Comparison of ENCODE assay signal across 1 cellular context in the genomic region with DNA sequence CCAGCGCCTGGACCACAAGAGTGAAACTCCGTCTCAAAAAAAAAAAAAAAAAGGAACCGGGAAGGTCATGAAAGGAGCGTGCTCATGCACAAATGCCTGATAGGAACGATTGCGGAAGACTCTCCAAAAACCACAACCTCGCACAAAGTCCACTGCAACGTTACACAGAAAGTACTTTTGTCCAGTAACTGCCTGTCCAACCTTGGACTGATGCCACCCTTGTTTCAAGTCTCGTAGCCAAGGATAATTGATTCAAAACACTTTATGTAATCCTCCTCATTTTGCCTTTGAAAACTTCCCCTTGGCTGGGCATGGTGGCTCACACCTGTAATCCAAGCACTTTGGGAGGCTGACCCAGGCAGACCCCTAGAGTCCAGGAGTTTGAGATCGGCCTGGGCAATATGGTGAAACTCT.
TF ChIP-seq lines count a peak whose summit lies in the region.

No MANE protein-coding gene starts in this region.

TF ChIP-seq in HepG2, 621 proteins besides CTCF, POLR2A, EP300 and RAD21 (continued from another document and continues in another):
- TF ChIP-seq, protein P1, sequence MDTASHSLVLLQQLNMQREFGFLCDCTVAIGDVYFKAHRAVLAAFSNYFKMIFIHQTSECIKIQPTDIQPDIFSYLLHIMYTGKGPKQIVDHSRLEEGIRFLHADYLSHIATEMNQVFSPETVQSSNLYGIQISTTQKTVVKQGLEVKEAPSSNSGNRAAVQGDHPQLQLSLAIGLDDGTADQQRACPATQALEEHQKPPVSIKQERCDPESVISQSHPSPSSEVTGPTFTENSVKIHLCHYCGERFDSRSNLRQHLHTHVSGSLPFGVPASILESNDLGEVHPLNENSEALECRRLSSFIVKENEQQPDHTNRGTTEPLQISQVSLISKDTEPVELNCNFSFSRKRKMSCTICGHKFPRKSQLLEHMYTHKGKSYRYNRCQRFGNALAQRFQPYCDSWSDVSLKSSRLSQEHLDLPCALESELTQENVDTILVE (CRISPR knock-in tag; IDR thresholded peaks at IDR 0.05) = no peak; the same call in 1 of the 2 replicates
- TF ChIP-seq ZKSCAN1 (IDR thresholded peaks at IDR 0.05; ENCODE audit: low read length) (no peak), DPF2 (CRISPR knock-in tag; IDR thresholded peaks at IDR 0.05; ENCODE audit: borderline replicate concordance, low read depth) (peak; percentile 89), PCBP1 (IDR thresholded peaks at IDR 0.05; ENCODE audit: borderline replicate concordance, low read depth, low read length) (no peak), SRSF4 (IDR thresholded peaks at IDR 0.05; ENCODE audit: low read depth, low read length, poor library complexity, severe bottlenecking) (no peak), ZNF660 (CRISPR knock-in tag; IDR thresholded peaks at IDR 0.05; ENCODE audit: borderline replicate concordance, low read depth) (no peak), ZNF615 (CRISPR knock-in tag; IDR thresholded peaks at IDR 0.05; ENCODE audit: borderline replicate concordance) (no peak), KDM1A (CRISPR knock-in tag; IDR thresholded peaks at IDR 0.05) (peak; percentile 38; the same call in 1 of the 2 replicates), ZNF720 (CRISPR knock-in tag; IDR thresholded peaks at IDR 0.05) (no peak), ZNF33A (CRISPR knock-in tag; IDR thresholded peaks at IDR 0.05; ENCODE audit: borderline replicate concordance) (no peak), GABPA (IDR thresholded peaks at IDR 0.05; ENCODE audit: low read depth, low read length) (no peak), GABPA (CRISPR knock-in tag; IDR thresholded peaks at IDR 0.05; ENCODE audit: low read depth) (0 out of 2 replicates have a peak, but pooled peaks have one; percentile 34), YEATS2 (CRISPR knock-in tag; IDR thresholded peaks at IDR 0.05; ENCODE audit: borderline replicate concordance) (peak; percentile 30; the same call in 1 of the 2 replicates), KDM4B (CRISPR knock-in tag; IDR thresholded peaks at IDR 0.05) (no peak), FOXA3 (CRISPR knock-in tag; IDR thresholded peaks at IDR 0.05) (peak; percentile 85), PHF5A (CRISPR knock-in tag; IDR thresholded peaks at IDR 0.05; ENCODE audit: low read depth, unreplicated experiment) (peak; percentile 24), FOXC1 (CRISPR knock-in tag; IDR thresholded peaks at IDR 0.05; ENCODE audit: borderline replicate concordance) (no peak), NCOA1 (CRISPR knock-in tag; IDR thresholded peaks at IDR 0.05) (no peak), ZFP36L1 (CRISPR knock-in tag; IDR thresholded peaks at IDR 0.05) (no peak), XRCC5 (optimal IDR thresholded peaks at IDR 0.05; ENCODE audit: low read length) (no peak), SP4 (CRISPR knock-in tag; IDR thresholded peaks at IDR 0.05) (no peak), POLR2AphosphoS2 (IDR thresholded peaks at IDR 0.05; ENCODE audit: low read depth, low read length) (no peak), ZMYM2 (CRISPR knock-in tag; IDR thresholded peaks at IDR 0.05) (peak; percentile 97), FOXP1 (IDR thresholded peaks at IDR 0.05) (no peak), FOXP1 (CRISPR knock-in tag; IDR thresholded peaks at IDR 0.05) (peak; percentile 69), TMF1 (CRISPR knock-in tag; IDR thresholded peaks at IDR 0.05; ENCODE audit: low read depth) (no peak), JARID2 (CRISPR knock-in tag; IDR thresholded peaks at IDR 0.05; ENCODE audit: insufficient replicate concordance) (no peak), ZSCAN21 (CRISPR knock-in tag; IDR thresholded peaks at IDR 0.05; ENCODE audit: borderline replicate concordance) (no peak), GZF1 (CRISPR knock-in tag; IDR thresholded peaks at IDR 0.05) (no peak)
- TF ChIP-seq, protein P2, sequence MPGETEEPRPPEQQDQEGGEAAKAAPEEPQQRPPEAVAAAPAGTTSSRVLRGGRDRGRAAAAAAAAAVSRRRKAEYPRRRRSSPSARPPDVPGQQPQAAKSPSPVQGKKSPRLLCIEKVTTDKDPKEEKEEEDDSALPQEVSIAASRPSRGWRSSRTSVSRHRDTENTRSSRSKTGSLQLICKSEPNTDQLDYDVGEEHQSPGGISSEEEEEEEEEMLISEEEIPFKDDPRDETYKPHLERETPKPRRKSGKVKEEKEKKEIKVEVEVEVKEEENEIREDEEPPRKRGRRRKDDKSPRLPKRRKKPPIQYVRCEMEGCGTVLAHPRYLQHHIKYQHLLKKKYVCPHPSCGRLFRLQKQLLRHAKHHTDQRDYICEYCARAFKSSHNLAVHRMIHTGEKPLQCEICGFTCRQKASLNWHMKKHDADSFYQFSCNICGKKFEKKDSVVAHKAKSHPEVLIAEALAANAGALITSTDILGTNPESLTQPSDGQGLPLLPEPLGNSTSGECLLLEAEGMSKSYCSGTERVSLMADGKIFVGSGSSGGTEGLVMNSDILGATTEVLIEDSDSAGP (CRISPR knock-in tag; IDR thresholded peaks at IDR 0.05; ENCODE audit: borderline replicate concordance) = no peak; the same call in 1 of the 2 replicates
- TF ChIP-seq, protein P3, sequence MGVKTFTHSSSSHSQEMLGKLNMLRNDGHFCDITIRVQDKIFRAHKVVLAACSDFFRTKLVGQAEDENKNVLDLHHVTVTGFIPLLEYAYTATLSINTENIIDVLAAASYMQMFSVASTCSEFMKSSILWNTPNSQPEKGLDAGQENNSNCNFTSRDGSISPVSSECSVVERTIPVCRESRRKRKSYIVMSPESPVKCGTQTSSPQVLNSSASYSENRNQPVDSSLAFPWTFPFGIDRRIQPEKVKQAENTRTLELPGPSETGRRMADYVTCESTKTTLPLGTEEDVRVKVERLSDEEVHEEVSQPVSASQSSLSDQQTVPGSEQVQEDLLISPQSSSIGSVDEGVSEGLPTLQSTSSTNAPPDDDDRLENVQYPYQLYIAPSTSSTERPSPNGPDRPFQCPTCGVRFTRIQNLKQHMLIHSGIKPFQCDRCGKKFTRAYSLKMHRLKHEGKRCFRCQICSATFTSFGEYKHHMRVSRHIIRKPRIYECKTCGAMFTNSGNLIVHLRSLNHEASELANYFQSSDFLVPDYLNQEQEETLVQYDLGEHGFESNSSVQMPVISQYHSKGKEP (CRISPR knock-in tag; IDR thresholded peaks at IDR 0.05) = no peak
- TF ChIP-seq, protein P4, sequence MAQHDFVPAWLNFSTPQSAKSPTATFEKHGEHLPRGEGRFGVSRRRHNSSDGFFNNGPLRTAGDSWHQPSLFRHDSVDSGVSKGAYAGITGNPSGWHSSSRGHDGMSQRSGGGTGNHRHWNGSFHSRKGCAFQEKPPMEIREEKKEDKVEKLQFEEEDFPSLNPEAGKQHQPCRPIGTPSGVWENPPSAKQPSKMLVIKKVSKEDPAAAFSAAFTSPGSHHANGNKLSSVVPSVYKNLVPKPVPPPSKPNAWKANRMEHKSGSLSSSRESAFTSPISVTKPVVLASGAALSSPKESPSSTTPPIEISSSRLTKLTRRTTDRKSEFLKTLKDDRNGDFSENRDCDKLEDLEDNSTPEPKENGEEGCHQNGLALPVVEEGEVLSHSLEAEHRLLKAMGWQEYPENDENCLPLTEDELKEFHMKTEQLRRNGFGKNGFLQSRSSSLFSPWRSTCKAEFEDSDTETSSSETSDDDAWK (CRISPR knock-in tag; IDR thresholded peaks at IDR 0.05) = no peak
- TF ChIP-seq, protein P5, sequence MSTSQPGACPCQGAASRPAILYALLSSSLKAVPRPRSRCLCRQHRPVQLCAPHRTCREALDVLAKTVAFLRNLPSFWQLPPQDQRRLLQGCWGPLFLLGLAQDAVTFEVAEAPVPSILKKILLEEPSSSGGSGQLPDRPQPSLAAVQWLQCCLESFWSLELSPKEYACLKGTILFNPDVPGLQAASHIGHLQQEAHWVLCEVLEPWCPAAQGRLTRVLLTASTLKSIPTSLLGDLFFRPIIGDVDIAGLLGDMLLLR (CRISPR knock-in tag; IDR thresholded peaks at IDR 0.05) = no peak
- TF ChIP-seq, protein P6, sequence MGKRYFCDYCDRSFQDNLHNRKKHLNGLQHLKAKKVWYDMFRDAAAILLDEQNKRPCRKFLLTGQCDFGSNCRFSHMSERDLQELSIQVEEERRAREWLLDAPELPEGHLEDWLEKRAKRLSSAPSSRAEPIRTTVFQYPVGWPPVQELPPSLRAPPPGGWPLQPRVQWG (CRISPR knock-in tag; IDR thresholded peaks at IDR 0.05; ENCODE audit: borderline replicate concordance, low read depth) = no peak
- TF ChIP-seq, protein P7, sequence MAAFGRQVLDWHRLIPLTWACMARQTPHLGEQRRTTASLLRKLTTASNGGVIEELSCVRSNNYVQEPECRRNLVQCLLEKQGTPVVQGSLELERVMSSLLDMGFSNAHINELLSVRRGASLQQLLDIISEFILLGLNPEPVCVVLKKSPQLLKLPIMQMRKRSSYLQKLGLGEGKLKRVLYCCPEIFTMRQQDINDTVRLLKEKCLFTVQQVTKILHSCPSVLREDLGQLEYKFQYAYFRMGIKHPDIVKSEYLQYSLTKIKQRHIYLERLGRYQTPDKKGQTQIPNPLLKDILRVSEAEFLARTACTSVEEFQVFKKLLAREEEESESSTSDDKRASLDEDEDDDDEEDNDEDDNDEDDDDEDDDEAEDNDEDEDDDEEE (CRISPR knock-in tag; IDR thresholded peaks at IDR 0.05) = no peak; the same call in 1 of the 2 replicates
- TF ChIP-seq, protein P8, sequence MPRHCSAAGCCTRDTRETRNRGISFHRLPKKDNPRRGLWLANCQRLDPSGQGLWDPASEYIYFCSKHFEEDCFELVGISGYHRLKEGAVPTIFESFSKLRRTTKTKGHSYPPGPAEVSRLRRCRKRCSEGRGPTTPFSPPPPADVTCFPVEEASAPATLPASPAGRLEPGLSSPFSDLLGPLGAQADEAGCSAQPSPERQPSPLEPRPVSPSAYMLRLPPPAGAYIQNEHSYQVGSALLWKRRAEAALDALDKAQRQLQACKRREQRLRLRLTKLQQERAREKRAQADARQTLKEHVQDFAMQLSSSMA (CRISPR knock-in tag; IDR thresholded peaks at IDR 0.05) = no peak
- TF ChIP-seq, protein P9, sequence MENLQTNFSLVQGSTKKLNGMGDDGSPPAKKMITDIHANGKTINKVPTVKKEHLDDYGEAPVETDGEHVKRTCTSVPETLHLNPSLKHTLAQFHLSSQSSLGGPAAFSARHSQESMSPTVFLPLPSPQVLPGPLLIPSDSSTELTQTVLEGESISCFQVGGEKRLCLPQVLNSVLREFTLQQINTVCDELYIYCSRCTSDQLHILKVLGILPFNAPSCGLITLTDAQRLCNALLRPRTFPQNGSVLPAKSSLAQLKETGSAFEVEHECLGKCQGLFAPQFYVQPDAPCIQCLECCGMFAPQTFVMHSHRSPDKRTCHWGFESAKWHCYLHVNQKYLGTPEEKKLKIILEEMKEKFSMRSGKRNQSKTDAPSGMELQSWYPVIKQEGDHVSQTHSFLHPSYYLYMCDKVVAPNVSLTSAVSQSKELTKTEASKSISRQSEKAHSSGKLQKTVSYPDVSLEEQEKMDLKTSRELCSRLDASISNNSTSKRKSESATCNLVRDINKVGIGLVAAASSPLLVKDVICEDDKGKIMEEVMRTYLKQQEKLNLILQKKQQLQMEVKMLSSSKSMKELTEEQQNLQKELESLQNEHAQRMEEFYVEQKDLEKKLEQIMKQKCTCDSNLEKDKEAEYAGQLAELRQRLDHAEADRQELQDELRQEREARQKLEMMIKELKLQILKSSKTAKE (CRISPR knock-in tag; IDR thresholded peaks at IDR 0.05; ENCODE audit: borderline replicate concordance) = peak; percentile 63; the same call in 1 of the 2 replicates
- TF ChIP-seq, protein P10, sequence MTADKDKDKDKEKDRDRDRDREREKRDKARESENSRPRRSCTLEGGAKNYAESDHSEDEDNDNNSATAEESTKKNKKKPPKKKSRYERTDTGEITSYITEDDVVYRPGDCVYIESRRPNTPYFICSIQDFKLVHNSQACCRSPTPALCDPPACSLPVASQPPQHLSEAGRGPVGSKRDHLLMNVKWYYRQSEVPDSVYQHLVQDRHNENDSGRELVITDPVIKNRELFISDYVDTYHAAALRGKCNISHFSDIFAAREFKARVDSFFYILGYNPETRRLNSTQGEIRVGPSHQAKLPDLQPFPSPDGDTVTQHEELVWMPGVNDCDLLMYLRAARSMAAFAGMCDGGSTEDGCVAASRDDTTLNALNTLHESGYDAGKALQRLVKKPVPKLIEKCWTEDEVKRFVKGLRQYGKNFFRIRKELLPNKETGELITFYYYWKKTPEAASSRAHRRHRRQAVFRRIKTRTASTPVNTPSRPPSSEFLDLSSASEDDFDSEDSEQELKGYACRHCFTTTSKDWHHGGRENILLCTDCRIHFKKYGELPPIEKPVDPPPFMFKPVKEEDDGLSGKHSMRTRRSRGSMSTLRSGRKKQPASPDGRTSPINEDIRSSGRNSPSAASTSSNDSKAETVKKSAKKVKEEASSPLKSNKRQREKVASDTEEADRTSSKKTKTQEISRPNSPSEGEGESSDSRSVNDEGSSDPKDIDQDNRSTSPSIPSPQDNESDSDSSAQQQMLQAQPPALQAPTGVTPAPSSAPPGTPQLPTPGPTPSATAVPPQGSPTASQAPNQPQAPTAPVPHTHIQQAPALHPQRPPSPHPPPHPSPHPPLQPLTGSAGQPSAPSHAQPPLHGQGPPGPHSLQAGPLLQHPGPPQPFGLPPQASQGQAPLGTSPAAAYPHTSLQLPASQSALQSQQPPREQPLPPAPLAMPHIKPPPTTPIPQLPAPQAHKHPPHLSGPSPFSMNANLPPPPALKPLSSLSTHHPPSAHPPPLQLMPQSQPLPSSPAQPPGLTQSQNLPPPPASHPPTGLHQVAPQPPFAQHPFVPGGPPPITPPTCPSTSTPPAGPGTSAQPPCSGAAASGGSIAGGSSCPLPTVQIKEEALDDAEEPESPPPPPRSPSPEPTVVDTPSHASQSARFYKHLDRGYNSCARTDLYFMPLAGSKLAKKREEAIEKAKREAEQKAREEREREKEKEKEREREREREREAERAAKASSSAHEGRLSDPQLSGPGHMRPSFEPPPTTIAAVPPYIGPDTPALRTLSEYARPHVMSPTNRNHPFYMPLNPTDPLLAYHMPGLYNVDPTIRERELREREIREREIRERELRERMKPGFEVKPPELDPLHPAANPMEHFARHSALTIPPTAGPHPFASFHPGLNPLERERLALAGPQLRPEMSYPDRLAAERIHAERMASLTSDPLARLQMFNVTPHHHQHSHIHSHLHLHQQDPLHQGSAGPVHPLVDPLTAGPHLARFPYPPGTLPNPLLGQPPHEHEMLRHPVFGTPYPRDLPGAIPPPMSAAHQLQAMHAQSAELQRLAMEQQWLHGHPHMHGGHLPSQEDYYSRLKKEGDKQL (CRISPR knock-in tag; IDR thresholded peaks at IDR 0.05; ENCODE audit: low read depth) = no peak
- TF ChIP-seq, protein P11, sequence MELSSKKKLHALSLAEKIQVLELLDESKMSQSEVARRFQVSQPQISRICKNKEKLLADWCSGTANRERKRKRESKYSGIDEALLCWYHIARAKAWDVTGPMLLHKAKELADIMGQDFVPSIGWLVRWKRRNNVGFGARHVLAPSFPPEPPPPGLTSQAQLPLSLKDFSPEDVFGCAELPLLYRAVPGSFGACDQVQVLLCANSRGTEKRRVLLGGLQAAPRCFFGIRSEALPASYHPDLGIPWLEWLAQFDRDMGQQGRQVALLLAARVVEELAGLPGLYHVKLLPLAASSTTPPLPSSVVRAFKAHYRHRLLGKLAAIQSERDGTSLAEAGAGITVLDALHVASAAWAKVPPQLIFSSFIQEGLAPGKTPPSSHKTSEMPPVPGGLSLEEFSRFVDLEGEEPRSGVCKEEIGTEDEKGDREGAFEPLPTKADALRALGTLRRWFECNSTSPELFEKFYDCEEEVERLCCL (CRISPR knock-in tag; IDR thresholded peaks at IDR 0.05; ENCODE audit: borderline replicate concordance) = no peak
- TF ChIP-seq, protein P12, sequence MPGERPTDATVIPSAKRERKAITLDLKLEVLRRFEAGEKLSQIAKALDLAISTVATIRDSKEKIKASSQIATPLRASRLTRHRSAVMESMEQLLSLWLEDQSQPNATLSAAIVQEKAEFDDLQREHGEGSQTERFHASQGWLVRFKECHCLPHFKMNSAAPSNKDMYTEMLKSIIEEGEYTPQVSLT (CRISPR knock-in tag; IDR thresholded peaks at IDR 0.05; ENCODE audit: borderline replicate concordance, low read depth) = no peak
- TF ChIP-seq, protein P13, sequence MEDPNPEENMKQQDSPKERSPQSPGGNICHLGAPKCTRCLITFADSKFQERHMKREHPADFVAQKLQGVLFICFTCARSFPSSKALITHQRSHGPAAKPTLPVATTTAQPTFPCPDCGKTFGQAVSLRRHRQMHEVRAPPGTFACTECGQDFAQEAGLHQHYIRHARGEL (CRISPR knock-in tag; IDR thresholded peaks at IDR 0.05) = no peak
